ENCODE assay signal across 11 cellular contexts in genomic region chr10:64329510-64329909, GRCh38.
"Had no signal": no experiment of that assay in that cellular context is flagged by ENCODE, and none has a peak within 500 bp of the region (broad histone marks: within the 10 kb centered on the region; RNA-seq: fewer than 3 reads in every experiment).

No MANE protein-coding gene starts in this region.

- H3K4me1 Mint-ChIP-seq: GM23338, H9 had no signal

- DNase-seq: GM23248, GOT3, H7, H9, HCEC 1CT, HFFc6 had no signal

- H3K4me2 ChIP-seq: GM23338 had no signal

- H3K27ac ChIP-seq: GM23248 had no signal

- H3K4me1 ChIP-seq: HAP-1 had no signal

- H3K9me3 ChIP-seq: HAP-1 had no signal

- H3K27ac Mint-ChIP-seq: GM23338, H9, HFFc6 had no signal

- H3K4me3 ChIP-seq: GM23248, GM23338, HAP-1 had no signal

- H3K36me3 ChIP-seq: HAP-1 had no signal

- H3K4me3 Mint-ChIP-seq: GM23338, H9, HFFc6 had no signal

- ATAC-seq: GM23338, HCT116 had no signal

- FAIRE-seq: H1, H54 had no signal
